10 cellular contexts compared by ENCODE assay signal in the genomic region with DNA sequence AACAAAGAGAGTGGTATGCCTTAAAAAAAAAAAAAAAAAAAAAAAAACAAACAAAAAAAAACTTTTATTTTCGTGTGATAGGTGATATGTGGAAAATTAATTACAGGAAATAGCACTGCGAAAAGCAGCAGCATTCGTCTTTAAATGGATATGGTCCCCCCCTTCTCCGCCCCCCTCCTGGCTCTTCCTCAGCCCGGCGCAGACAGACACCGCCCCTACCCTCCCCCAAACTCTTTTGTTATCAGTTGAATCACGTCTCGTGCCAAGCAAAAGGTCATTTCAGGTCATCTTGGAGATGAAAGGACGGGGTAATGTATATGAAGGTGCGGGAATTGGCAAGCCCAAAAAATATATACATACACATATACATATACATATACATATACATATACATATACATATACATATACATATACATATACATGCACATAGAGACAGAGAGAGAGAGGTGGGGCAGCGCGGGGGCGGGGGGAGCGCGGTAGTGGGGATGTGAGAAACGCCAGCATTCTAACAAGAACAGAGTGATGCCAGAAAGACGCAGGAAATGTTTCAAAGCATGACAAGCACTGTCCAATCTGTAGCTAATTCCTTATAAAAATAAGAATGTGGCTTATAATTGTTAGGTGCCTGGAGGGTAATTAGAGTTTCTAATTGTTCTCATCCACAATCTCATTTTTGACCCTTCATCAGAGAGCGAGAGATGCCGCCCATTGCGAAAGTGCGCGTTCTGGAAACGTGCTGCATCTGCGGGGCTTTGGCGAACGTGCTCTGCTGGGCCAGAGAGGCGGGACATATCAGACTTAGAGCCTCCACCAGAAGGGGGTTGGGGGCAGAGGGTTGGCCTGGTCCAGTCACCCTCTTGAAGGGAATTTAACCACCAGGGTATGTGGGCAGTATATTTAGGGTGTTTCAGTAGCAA.
A peak's percentile ranks its signal among the peaks of the same experiment; 100 is the strongest.
DNase-seq lines count a peak whose midpoint lies in the region; ATAC-seq and TF ChIP-seq lines count a peak whose summit lies in the region.
"Had no signal": no experiment of that assay in that cellular context is flagged by ENCODE, and none has a peak within 500 bp of the region (broad histone marks: within the 10 kb centered on the region; RNA-seq: fewer than 3 reads in every experiment).

No MANE protein-coding gene starts in this region.

- ATAC-seq in GM21717 (IDR thresholded peaks at IDR 0.05; ENCODE audit: unreplicated experiment) (no peak), HG02571 (IDR thresholded peaks at IDR 0.05; ENCODE audit: unreplicated experiment) (no peak)
- ATAC-seq: K562 had no signal

- in situ Hi-C loops in G401 (cut with HindIII; ENCODE audit: low sequenced_read_pairs): no loop called here

- no peaks in the 10 kb centered on the region for H3K9me3 ChIP-seq in neuron (ENCODE audit: low read length)

- H2AFZ ChIP-seq in neuron (ENCODE audit: low read depth, low read length): peak overlapping the region; percentile 40

- TF ChIP-seq CTCF in AG09309 (IDR thresholded peaks at IDR 0.05; ENCODE audit: control insufficient read depth, insufficient read depth, low read depth, low read length, missing control alignments) (no peak), fibroblast of villous mesenchyme (IDR thresholded peaks at IDR 0.05; ENCODE audit: insufficient read depth, low read depth, low read length) (no peak)

- no peak for DNase-seq in AG09309 (ENCODE audit: low read depth)
- DNase-seq in NOMO-1 treated with DMSO at 0.1 percent for 48 hours (lab: John Stamatoyannopoulos, UW; ENCODE audit: unreplicated experiment): peak; percentile 24
- DNase-seq in fibroblast of villous mesenchyme (ENCODE audit: low read depth): no peak
- DNase-seq in G401 (ENCODE audit: low spot score): no peak
- no peak for DNase-seq in GM19238 (ENCODE audit: insufficient read length, low spot score)
- DNase-seq: activated naive CD4-positive, alpha-beta T cell treated with anti-CD3 and anti-CD28 coated beads, Interleukin-2, amount 10 ng/mL, durations not matched to agents 7 days and 5 days had no signal

- peaks cover 30% of the 10 kb centered on the region for H3K4me1 ChIP-seq in neuron (ENCODE audit: insufficient read depth, low read length)

- no peaks in the 10 kb centered on the region for H3K27me3 ChIP-seq in neuron (ENCODE audit: insufficient read depth, low read length)

- no peaks in the 10 kb centered on the region for H3K36me3 ChIP-seq in neuron (ENCODE audit: insufficient read depth, low read length)

- H3K4me3 ChIP-seq in AG09309 (ENCODE audit: control insufficient read depth, low read depth, low read length) (peak overlapping the region; percentile 36), fibroblast of villous mesenchyme (ENCODE audit: low read depth, low read length) (peak overlapping the region; percentile 49), neuron (ENCODE audit: low read length) (peak overlapping the region; percentile 32)
- H3K4me3 ChIP-seq: K562 had no signal
